ENCODE assay signal across 9 cellular contexts in the genomic region with DNA sequence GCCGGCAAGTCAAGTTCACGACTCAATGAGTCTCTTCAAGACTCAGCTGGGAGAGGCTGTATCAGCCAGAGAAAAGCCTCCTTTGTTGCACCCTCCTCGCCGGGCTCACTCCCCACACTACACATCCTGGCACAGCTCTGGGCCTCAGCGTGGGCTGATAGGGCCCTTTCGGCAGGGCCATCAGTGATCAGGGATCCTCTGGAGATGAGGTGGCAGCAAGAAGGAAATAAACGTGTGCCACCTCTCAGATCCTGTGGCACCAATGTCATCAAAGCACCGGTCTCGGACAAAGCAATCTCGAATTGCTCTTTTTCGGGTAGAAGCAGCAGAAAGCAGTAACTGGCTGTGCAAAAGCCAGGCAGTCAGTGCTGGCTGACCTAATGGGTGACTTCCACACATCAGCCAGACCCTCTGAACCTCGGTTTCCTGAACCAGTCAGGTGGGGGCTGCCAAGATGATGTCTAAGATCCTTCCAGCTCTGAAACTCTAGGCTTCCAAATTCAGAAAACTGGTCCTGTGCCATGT. TPM values are rescaled to one million over a fixed set of nuclear protein-coding genes. Genes with fewer than 3 reads are reported as not detected.
DNase-seq lines count a peak whose midpoint lies in the region; ATAC-seq and TF ChIP-seq lines count a peak whose summit lies in the region.
"Had no signal": no experiment of that assay in that cellular context is flagged by ENCODE, and none has a peak within 500 bp of the region (broad histone marks: within the 10 kb centered on the region; RNA-seq: fewer than 3 reads in every experiment).

No MANE protein-coding gene starts in this region.

- H3K4me3 Mint-ChIP-seq in natural killer cell, result peak overlapping the region; percentile 98

- H3K27ac Mint-ChIP-seq in natural killer cell, result peak overlapping the region; percentile 95

- no peaks in the 10 kb centered on the region for H3K36me3 ChIP-seq in colonic mucosa

- POLR2A ChIA-PET in AG04450 (lab: Yijun Ruan, JAX), result interaction anchor here (1.0 to 5.8 kb wide), 6 partner anchors 10 to 31 kb away, joined by 3 to 105 read pairs (median 6); no protein-coding TSS in a partner anchor

- H3K9me3 ChIP-seq in AG04450 (ENCODE audit: control insufficient read depth, insufficient read depth, low read length) (peaks cover 6% of the 10 kb centered on the region; the same call in 1 of the 2 replicates), colonic mucosa (no peaks in the 10 kb centered on the region)

- peak overlapping the region; percentile 92 to 94 for H3K9ac ChIP-seq in colonic mucosa (ENCODE audit: low read depth in 2 of 2, low read length in 2 of 2)

- H3K4me3 ChIP-seq in AG04450 (ENCODE audit: low read depth, low read length) (peak overlapping the region; percentile 99), colonic mucosa (peak overlapping the region; percentile 94)

- no peak for TF ChIP-seq CTCF in AG04450 (IDR thresholded peaks at IDR 0.05; ENCODE audit: low read depth, low read length)
- TF ChIP-seq CTCF in colonic mucosa (IDR thresholded peaks at IDR 0.05), result no peak
- no peak for TF ChIP-seq CTCF in natural killer cell (IDR thresholded peaks at IDR 0.05)

- DNase-seq in AG04450 (ENCODE audit: low read depth, low spot score) (no peak), NCI-H526 treated with DMSO at 0.1 percent for 48 hours (lab: John Stamatoyannopoulos, UW) (peak; percentile 27), colonic mucosa (no peak), natural killer cell (no peak), GM19238 (ENCODE audit: insufficient read length, low spot score) (no peak)

- intact Hi-C loops in colonic mucosa (cut with DNase I) (no loop called here), natural killer cell (cut with micrococcal nuclease) (no loop called here)

- CTCF ChIA-PET in AG04450 (lab: Charles Lee), result interaction anchor here (1.1 kb wide), 2 partner anchors 18 to 89 kb away, joined by 3 to 4 read pairs; no protein-coding TSS in a partner anchor

- H3K27me3 ChIP-seq in AG04450 (ENCODE audit: control insufficient read depth, insufficient read depth, low read length) (no peaks in the 10 kb centered on the region), colonic mucosa (no peaks in the 10 kb centered on the region)

- H3K27me3 Mint-ChIP-seq in natural killer cell (ENCODE audit: low read depth in 2 of 2), result no peaks in the 10 kb centered on the region

- ATAC-seq in natural killer cell (no peak), HG03520 (IDR thresholded peaks at IDR 0.05; ENCODE audit: unreplicated experiment) (no peak), HG03039 (IDR thresholded peaks at IDR 0.05; ENCODE audit: unreplicated experiment) (no peak), HG03045 (IDR thresholded peaks at IDR 0.05; ENCODE audit: unreplicated experiment) (no peak)

- H3K4me1 Mint-ChIP-seq in natural killer cell, result peaks cover 66 to 83% of the 10 kb centered on the region in 2 donors

- H3K4me1 ChIP-seq in colonic mucosa, result peaks cover 41% of the 10 kb centered on the region

- H3K36me3 Mint-ChIP-seq in natural killer cell, result no peaks in the 10 kb centered on the region

- H3K9me3 Mint-ChIP-seq in natural killer cell, result no peaks in the 10 kb centered on the region

- no peak overlapping the region for H3K27ac ChIP-seq in AG04450 (ENCODE audit: low read depth, low read length)
- H3K27ac ChIP-seq in colonic mucosa, result peak overlapping the region; percentile 88

RNA-seq across cellular contexts. Expression of a gene that starts 2.1 kb away (rescaled TPM):
- polyA plus RNA-seq in AG04450 (2011; rRNA removed), result 56.1 and 77.7 TPM in 2 replicates
- polyA minus RNA-seq in AG04450 (2011; rRNA and poly(A)+ RNA removed), result 98.0 and 147 TPM in 2 replicates
- total RNA-seq in colonic mucosa (10 to 100 TPM; 66.5 to 72.3 TPM), natural killer cell (100 to 1,000 TPM; 218 to 246 (median 225) TPM)

RNA-seq across cellular contexts. Expression of a gene that starts 31.8 kb away (rescaled TPM):
- 0.02 and 0.04 TPM in 2 replicates for polyA plus RNA-seq in AG04450 (2011; rRNA removed)
- 0.09 TPM in 1 of 2 replicates, not detected in the other for polyA minus RNA-seq in AG04450 (2011; rRNA and poly(A)+ RNA removed)
- 10 to 100 TPM; 29.3 to 41.6 TPM for total RNA-seq in colonic mucosa
- total RNA-seq in natural killer cell, result 10 to 100 TPM in 2 of 3 donors, 1 to 10 TPM in 1; 8.2 to 12.7 (median 10.7) TPM

RNA-seq across cellular contexts. Expression of a gene that starts 40.7 kb away (rescaled TPM):
- 3.7 and 5.1 TPM in 2 replicates for polyA plus RNA-seq in AG04450 (2011; rRNA removed)
- 6.6 and 9.0 TPM in 2 replicates for polyA minus RNA-seq in AG04450 (2011; rRNA and poly(A)+ RNA removed)
- 10 to 100 TPM; 30.6 to 32.8 TPM for total RNA-seq in colonic mucosa
- total RNA-seq in natural killer cell, result 100 to 1,000 TPM; 165 to 321 (median 259) TPM

RNA-seq across cellular contexts. Expression of a gene that starts 48.2 kb away (rescaled TPM):
- 11.2 and 16.6 TPM in 2 replicates for polyA plus RNA-seq in AG04450 (2011; rRNA removed)
- polyA minus RNA-seq in AG04450 (2011; rRNA and poly(A)+ RNA removed), result 7.7 and 12.2 TPM in 2 replicates
- 10 to 100 TPM; 18.6 to 36.1 TPM for total RNA-seq in colonic mucosa
- 10 to 100 TPM; 27.8 to 31.5 (median 28.5) TPM for total RNA-seq in natural killer cell

RNA-seq across cellular contexts. Expression of a gene that starts 59.4 kb away (rescaled TPM):
- not detected in 2 replicates for polyA plus RNA-seq in AG04450 (2011; rRNA removed)
- polyA minus RNA-seq in AG04450 (2011; rRNA and poly(A)+ RNA removed), result not detected in 2 replicates
- total RNA-seq in colonic mucosa, result not detected
- total RNA-seq in natural killer cell, result not detected
- total RNA-seq: pulmonary artery endothelial cell had no signal

Comparison
In these comparisons a context has a peak if more than half of its experiments do, and no peak if none do; other contexts are left out.
1. RNA of a gene that starts 40.7 kb away (total RNA-seq): 165 to 321 TPM in natural killer cell; 30.6 to 32.8 TPM in colonic mucosa; every median in the first group is over 4 times any median in the second.